8 cellular contexts compared by ENCODE assay signal in genomic region chr9:130578865-130579737, GRCh38. TPM values are rescaled to one million over a fixed set of nuclear protein-coding genes. Genes with fewer than 3 reads are reported as not detected.
DNase-seq lines count a peak whose midpoint lies in the region; ATAC-seq and TF ChIP-seq lines count a peak whose summit lies in the region.

TSS of gene FUBP3 (plus strand) at chr9:130579577. CDS start at chr9:130579681, 104 bp downstream.

- H3K27me3 ChIP-seq in duodenal mucosa (ENCODE audit: control insufficient read depth in 1 of 2, insufficient read depth in 2 of 2, low read length in 2 of 2), result no peaks in the 10 kb centered on the region
- H3K27me3 ChIP-seq in lower lobe of right lung (ENCODE audit: low read depth), result no peaks in the 10 kb centered on the region

- H3K36me3 ChIP-seq in duodenal mucosa (ENCODE audit: control insufficient read depth in 1 of 2, insufficient read depth in 2 of 2, low read length in 2 of 2), result no peaks in the 10 kb centered on the region
- peaks cover 5% of the 10 kb centered on the region for H3K36me3 ChIP-seq in lower lobe of right lung

- intact Hi-C loops in lower lobe of right lung (cut with DNase I), result no loop called here

- POLR2A ChIA-PET in activated CD4-positive, alpha-beta memory T cell treated with anti-CD3 and anti-CD28 coated beads, Interleukin-2, amount 10 ng/mL, durations not matched to agents 7 days and 5 days (lab: Charles Lee), result interaction anchor here (0.9 to 1.1 kb wide), 2 partner anchors 10 to 115 kb away, joined by 3 read pairs; partner anchors contain the start of gene EXOSC2

- H3K4me1 ChIP-seq in duodenal mucosa (ENCODE audit: control insufficient read depth in 1 of 2, insufficient read depth in 2 of 2, low read length in 2 of 2), result peaks cover 18 to 25% of the 10 kb centered on the region in 2 donors
- H3K4me1 ChIP-seq in lower lobe of right lung, result peaks cover 33% of the 10 kb centered on the region

- H3K27me3 Mint-ChIP-seq in activated CD4-positive, alpha-beta memory T cell treated with anti-CD3 and anti-CD28 coated beads, Interleukin-2, amount 10 ng/mL, durations not matched to agents 7 days and 5 days, result no peaks in the 10 kb centered on the region

- H3K27ac Mint-ChIP-seq in activated CD4-positive, alpha-beta memory T cell treated with anti-CD3 and anti-CD28 coated beads, Interleukin-2, amount 10 ng/mL, durations not matched to agents 7 days and 5 days, result peak within 1 kb of the TSS; percentile 84

- no peaks in the 10 kb centered on the region for H3K9me3 Mint-ChIP-seq in activated CD4-positive, alpha-beta memory T cell treated with anti-CD3 and anti-CD28 coated beads, Interleukin-2, amount 10 ng/mL, durations not matched to agents 7 days and 5 days

- CTCF ChIA-PET in activated CD4-positive, alpha-beta memory T cell treated with anti-CD3 and anti-CD28 coated beads, Interleukin-2, amount 10 ng/mL, durations not matched to agents 7 days and 5 days (lab: Charles Lee), result interaction anchor here (0.6 to 1.2 kb wide), 5 partner anchors 9 to 1195 kb away, joined by 3 read pairs; no protein-coding TSS in a partner anchor

- TF ChIP-seq CTCF in C4-2B (conservative IDR thresholded peaks at IDR 0.05), result no peak
- TF ChIP-seq CTCF in lower lobe of right lung (IDR thresholded peaks at IDR 0.05), result no peak

- peak within 1 kb of the TSS; percentile 92 for H3K4me3 Mint-ChIP-seq in activated CD4-positive, alpha-beta memory T cell treated with anti-CD3 and anti-CD28 coated beads, Interleukin-2, amount 10 ng/mL, durations not matched to agents 7 days and 5 days

- H3K4me3 ChIP-seq in duodenal mucosa (ENCODE audit: low read depth in 1 of 2, low read length in 2 of 2) (peak within 1 kb of the TSS; percentile 93 to 98), lower lobe of right lung (peak within 1 kb of the TSS; percentile 99)

- H3K9ac ChIP-seq in duodenal mucosa (ENCODE audit: low read depth in 1 of 2, low read length in 2 of 2), result peak within 1 kb of the TSS; percentile 84 to 95

- H3K27ac ChIP-seq in C4-2B (peak within 1 kb of the TSS; percentile 85), duodenal mucosa (ENCODE audit: low read depth, low read length) (peak within 1 kb of the TSS; percentile 75), lower lobe of right lung (peak within 1 kb of the TSS; percentile 93)

- peaks cover 36% of the 10 kb centered on the region for H3K4me1 Mint-ChIP-seq in activated CD4-positive, alpha-beta memory T cell treated with anti-CD3 and anti-CD28 coated beads, Interleukin-2, amount 10 ng/mL, durations not matched to agents 7 days and 5 days

- peaks cover 6% of the 10 kb centered on the region for H3K36me3 Mint-ChIP-seq in activated CD4-positive, alpha-beta memory T cell treated with anti-CD3 and anti-CD28 coated beads, Interleukin-2, amount 10 ng/mL, durations not matched to agents 7 days and 5 days (ENCODE audit: low read depth)

- ATAC-seq in GM19397 (IDR thresholded peaks at IDR 0.05; ENCODE audit: unreplicated experiment), result peak; percentile 89
- ATAC-seq in lower lobe of right lung, result peak; percentile 97 to 99

- DNase-seq in HK-2 (ENCODE audit: unreplicated experiment) (peak; percentile 91), NCI-H82 treated with DMSO at 0.1 percent for 48 hours (lab: John Stamatoyannopoulos, UW; ENCODE audit: unreplicated experiment) (peak; percentile 76), lower lobe of right lung (peak; percentile 95)
- DNase-seq in activated CD4-positive, alpha-beta memory T cell treated with anti-CD3 and anti-CD28 coated beads, Interleukin-2, amount 10 ng/mL, durations not matched to agents 7 days and 5 days, result peak; percentile 90
- peak; percentile 63 to 88 (median 71) for DNase-seq in stimulated activated CD4-positive, alpha-beta T cell treated with anti-CD3 and anti-CD28 coated beads, TNF-alpha, amount 100 ng/mL, for 1 hour (ENCODE audit: low read depth in 3 of 3, low spot score in 1 of 3)

- no peaks in the 10 kb centered on the region for H3K9me3 ChIP-seq in duodenal mucosa (ENCODE audit: control insufficient read depth in 1 of 2, low read length in 2 of 2)
- H3K9me3 ChIP-seq in lower lobe of right lung, result no peaks in the 10 kb centered on the region

RNA-seq across cellular contexts. Expression of gene FUBP3, which starts in this region (rescaled TPM):
- 10 to 100 TPM; 30.7 to 32.2 TPM for total RNA-seq in activated CD4-positive, alpha-beta memory T cell treated with anti-CD3 and anti-CD28 coated beads, Interleukin-2, amount 10 ng/mL, durations not matched to agents 7 days and 5 days
- total RNA-seq in lower lobe of right lung, result 46.8 TPM

Comparison
In these comparisons a context has a peak if more than half of its experiments do, and no peak if none do; other contexts are left out.
1. Peak in every context shown above with its lines: DNase-seq, ATAC-seq, H3K4me3 ChIP-seq and H3K27ac ChIP-seq.